In the genomic region with DNA sequence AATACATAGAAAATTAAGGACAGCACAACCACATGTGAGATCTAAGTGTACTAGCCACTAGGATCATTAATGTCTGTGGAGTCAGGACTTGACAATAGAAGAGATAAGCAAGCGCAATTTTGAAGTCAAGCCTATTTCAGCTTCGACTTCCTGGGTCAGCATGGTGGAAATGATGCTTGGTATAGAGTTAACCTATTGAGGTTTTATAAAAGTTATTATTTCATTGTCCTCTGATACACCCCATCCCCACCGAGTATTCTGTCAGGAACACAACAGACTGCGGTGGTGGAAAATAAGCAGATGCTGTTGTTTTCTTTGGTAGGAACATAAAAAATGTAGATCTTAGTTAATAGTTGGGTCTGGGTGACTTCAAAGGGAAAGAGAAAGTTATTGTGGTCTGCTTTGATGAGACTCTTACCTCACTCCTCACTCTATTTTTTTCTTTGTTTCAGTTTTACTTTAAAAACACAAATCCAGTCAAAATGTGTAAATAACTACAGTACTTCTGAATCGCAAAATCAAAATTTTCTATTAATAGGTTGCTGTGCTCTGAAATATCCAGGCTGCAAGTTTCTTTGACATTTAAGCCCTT, we compare ENCODE assay signal across 12 cellular contexts.
DNase-seq lines count a peak whose midpoint lies in the region; ATAC-seq, FAIRE-seq and TF ChIP-seq lines count a peak whose summit lies in the region.
"Had no signal": no experiment of that assay in that cellular context is flagged by ENCODE, and none has a peak within 500 bp of the region (broad histone marks: within the 10 kb centered on the region; RNA-seq: fewer than 3 reads in every experiment).

No MANE protein-coding gene starts in this region.

- CTCF ChIA-PET in WTC11 (lab: Charles Lee) = no interaction called here

- peak; percentile 99 for ATAC-seq in GM21717 (IDR thresholded peaks at IDR 0.05; ENCODE audit: unreplicated experiment)
- ATAC-seq in HG03354 (IDR thresholded peaks at IDR 0.05; ENCODE audit: poor library complexity, severe bottlenecking, unreplicated experiment) = peak; percentile 93
- peak; percentile 65 to 77 (median 66) for ATAC-seq in natural killer cell
- no peak for ATAC-seq in pancreas
- no peak for ATAC-seq in WTC11

- H3K9me3 ChIP-seq in pancreas = no peaks in the 10 kb centered on the region

- H3K9me3 Mint-ChIP-seq in activated T-cell treated with anti-CD3 and anti-CD28 coated beads, Interleukin-2, amount 50 U/mL, for 24 hours = no peaks in the 10 kb centered on the region
- H3K9me3 Mint-ChIP-seq in natural killer cell (no peaks in the 10 kb centered on the region), WTC11 (peaks cover 68% of the 10 kb centered on the region)
- H3K9me3 Mint-ChIP-seq: type B pancreatic cell had no signal

- peaks cover 16% of the 10 kb centered on the region for H3K4me1 Mint-ChIP-seq in activated T-cell treated with anti-CD3 and anti-CD28 coated beads, Interleukin-2, amount 50 U/mL, for 24 hours (ENCODE audit: low read depth)
- H3K4me1 Mint-ChIP-seq in natural killer cell = peaks cover 9 to 10% of the 10 kb centered on the region in 2 donors
- no peaks in the 10 kb centered on the region for H3K4me1 Mint-ChIP-seq in WTC11

- H3K36me3 Mint-ChIP-seq in activated T-cell treated with anti-CD3 and anti-CD28 coated beads, Interleukin-2, amount 50 U/mL, for 24 hours (ENCODE audit: low read depth) = no peaks in the 10 kb centered on the region
- H3K36me3 Mint-ChIP-seq in natural killer cell = no peaks in the 10 kb centered on the region
- H3K36me3 Mint-ChIP-seq in WTC11 = peaks cover 31% of the 10 kb centered on the region
- H3K36me3 Mint-ChIP-seq: type B pancreatic cell had no signal

- no peaks in the 10 kb centered on the region for H3K4me1 ChIP-seq in pancreas

- H3K36me3 ChIP-seq in pancreas = no peaks in the 10 kb centered on the region

- no peak for DNase-seq in activated T-cell treated with anti-CD3 and anti-CD28 coated beads, Interleukin-2, amount 50 U/mL, for 24 hours
- DNase-seq in activated T-cell treated with anti-CD3 and anti-CD28 coated beads for 4 hours = no peak
- no peak for DNase-seq in natural killer cell
- DNase-seq in cortex of kidney (lab: John Stamatoyannopoulos, UW) = no peak
- no peak for DNase-seq in pancreas
- DNase-seq in WTC11 (ENCODE audit: low spot score) = no peak
- DNase-seq: ACHN; activated CD4-positive, CD25-positive, alpha-beta regulatory T cell treated with anti-CD3 and anti-CD28 coated beads, Interleukin-2, amount 50 U/mL, for 72 hours had no signal

- H3K4me3 ChIP-seq in pancreas = no peak overlapping the region

- no peak overlapping the region for H3K27ac ChIP-seq in pancreas

- 61 to 76% methylated on average over 5 of the region's 5 CpGs for WGBS in pancreas, 2 donors

- H3K27me3 Mint-ChIP-seq in activated T-cell treated with anti-CD3 and anti-CD28 coated beads, Interleukin-2, amount 50 U/mL, for 24 hours = peaks cover 6% of the 10 kb centered on the region
- H3K27me3 Mint-ChIP-seq in natural killer cell (ENCODE audit: low read depth in 2 of 2) (peaks cover 11 to 17% of the 10 kb centered on the region in 2 donors), WTC11 (ENCODE audit: low read depth) (no peaks in the 10 kb centered on the region)
- H3K27me3 Mint-ChIP-seq: type B pancreatic cell had no signal

- FAIRE-seq in pancreas (lab: Jason Lieb, UNC) = no peak
- FAIRE-seq: bronchial epithelial cell had no signal

- TF ChIP-seq CTCF in natural killer cell (IDR thresholded peaks at IDR 0.05) (no peak), pancreas (IDR thresholded peaks at IDR 0.05) (no peak), WTC11 (IDR thresholded peaks at IDR 0.05) (no peak)

- H3K4me3 Mint-ChIP-seq in activated T-cell treated with anti-CD3 and anti-CD28 coated beads, Interleukin-2, amount 50 U/mL, for 24 hours = peak overlapping the region; percentile 6
- H3K4me3 Mint-ChIP-seq in natural killer cell = peak overlapping the region; percentile 57
- H3K4me3 Mint-ChIP-seq in WTC11 = no peak overlapping the region
- H3K4me3 Mint-ChIP-seq: type B pancreatic cell had no signal

- POLR2A ChIA-PET in WTC11 (lab: Charles Lee) = no interaction called here

- intact Hi-C loops in natural killer cell (cut with micrococcal nuclease) = no loop called here
- intact Hi-C loops in pancreas (cut with DNase I) = no loop called here

- H3K27me3 ChIP-seq in pancreas = no peaks in the 10 kb centered on the region

- H3K27ac Mint-ChIP-seq in activated T-cell treated with anti-CD3 and anti-CD28 coated beads, Interleukin-2, amount 50 U/mL, for 24 hours = no peak overlapping the region
- H3K27ac Mint-ChIP-seq in natural killer cell (peak overlapping the region; percentile 64 to 69), WTC11 (no peak overlapping the region)
- H3K27ac Mint-ChIP-seq: type B pancreatic cell had no signal

TF ChIP-seq in WTC11, 78 proteins besides CTCF, POLR2A, EP300 and RAD21 (continues in another document):
- TF ChIP-seq RORB (CRISPR knock-in tag; IDR thresholded peaks at IDR 0.05) (no peak), EMX1 (CRISPR knock-in tag; IDR thresholded peaks at IDR 0.05) (no peak), IRF2 (CRISPR knock-in tag; IDR thresholded peaks at IDR 0.05; ENCODE audit: borderline replicate concordance, low read depth) (no peak), GTF2I (CRISPR knock-in tag; conservative IDR thresholded peaks at IDR 0.05) (no peak), JUN (CRISPR knock-in tag; IDR thresholded peaks at IDR 0.05) (no peak), SP1 (CRISPR knock-in tag; conservative IDR thresholded peaks at IDR 0.05) (no peak), E2F5 (CRISPR knock-in tag; IDR thresholded peaks at IDR 0.05) (no peak), ZNF671 (CRISPR knock-in tag; IDR thresholded peaks at IDR 0.05) (no peak), PRDM15 (CRISPR knock-in tag; IDR thresholded peaks at IDR 0.05) (no peak), NFE2L1 (CRISPR knock-in tag; IDR thresholded peaks at IDR 0.05) (no peak), ZNF121 (CRISPR knock-in tag; IDR thresholded peaks at IDR 0.05) (no peak), FOXJ3 (CRISPR knock-in tag; IDR thresholded peaks at IDR 0.05; ENCODE audit: borderline replicate concordance) (no peak), ZNF416 (CRISPR knock-in tag; IDR thresholded peaks at IDR 0.05) (no peak)
- TF ChIP-seq, protein P1, sequence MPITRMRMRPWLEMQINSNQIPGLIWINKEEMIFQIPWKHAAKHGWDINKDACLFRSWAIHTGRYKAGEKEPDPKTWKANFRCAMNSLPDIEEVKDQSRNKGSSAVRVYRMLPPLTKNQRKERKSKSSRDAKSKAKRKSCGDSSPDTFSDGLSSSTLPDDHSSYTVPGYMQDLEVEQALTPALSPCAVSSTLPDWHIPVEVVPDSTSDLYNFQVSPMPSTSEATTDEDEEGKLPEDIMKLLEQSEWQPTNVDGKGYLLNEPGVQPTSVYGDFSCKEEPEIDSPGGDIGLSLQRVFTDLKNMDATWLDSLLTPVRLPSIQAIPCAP (CRISPR knock-in tag; IDR thresholded peaks at IDR 0.05) = no peak
- TF ChIP-seq, protein P2, sequence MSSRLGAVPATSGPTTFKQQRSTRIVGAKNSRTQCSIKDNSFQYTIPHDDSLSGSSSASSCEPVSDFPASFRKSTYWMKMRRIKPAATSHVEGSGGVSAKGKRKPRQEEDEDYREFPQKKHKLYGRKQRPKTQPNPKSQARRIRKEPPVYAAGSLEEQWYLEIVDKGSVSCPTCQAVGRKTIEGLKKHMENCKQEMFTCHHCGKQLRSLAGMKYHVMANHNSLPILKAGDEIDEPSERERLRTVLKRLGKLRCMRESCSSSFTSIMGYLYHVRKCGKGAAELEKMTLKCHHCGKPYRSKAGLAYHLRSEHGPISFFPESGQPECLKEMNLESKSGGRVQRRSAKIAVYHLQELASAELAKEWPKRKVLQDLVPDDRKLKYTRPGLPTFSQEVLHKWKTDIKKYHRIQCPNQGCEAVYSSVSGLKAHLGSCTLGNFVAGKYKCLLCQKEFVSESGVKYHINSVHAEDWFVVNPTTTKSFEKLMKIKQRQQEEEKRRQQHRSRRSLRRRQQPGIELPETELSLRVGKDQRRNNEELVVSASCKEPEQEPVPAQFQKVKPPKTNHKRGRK (CRISPR knock-in tag; IDR thresholded peaks at IDR 0.05; ENCODE audit: borderline replicate concordance) = no peak

Comparison
In these comparisons a context has a peak if more than half of its experiments do, and no peak if none do; other contexts are left out.
1. H3K27ac Mint-ChIP-seq: peak in natural killer cell (2 of 2); none in activated T-cell treated with anti-CD3 and anti-CD28 coated beads, Interleukin-2, amount 50 U/mL, for 24 hours (single experiment) and WTC11 (single experiment).
2. ATAC-seq: peak in GM21717 (single experiment), HG03354 (single experiment) and natural killer cell (3 of 3); none in pancreas (0 of 4) and WTC11 (single experiment).